In the genomic region with DNA sequence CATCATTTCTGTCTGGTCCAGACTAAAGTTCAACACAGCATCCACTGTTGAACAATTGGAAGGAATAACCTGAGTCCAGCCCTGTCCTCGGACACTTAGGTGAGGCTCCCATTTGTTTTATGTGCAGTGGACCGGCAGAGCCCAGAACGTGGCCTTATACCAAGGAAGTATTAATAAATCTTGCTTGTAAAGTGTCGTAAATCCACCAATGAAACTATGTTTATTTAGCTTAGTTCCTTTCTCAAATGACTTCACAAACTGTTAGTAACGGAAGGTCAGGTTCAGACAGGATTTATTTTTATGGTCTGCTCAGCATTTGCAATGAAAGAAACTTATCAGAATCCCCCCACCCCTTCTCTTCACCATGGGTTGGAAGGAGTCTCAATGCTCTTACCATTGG, we compare ENCODE assay signal across 14 cellular contexts.
DNase-seq lines count a peak whose midpoint lies in the region; ATAC-seq and TF ChIP-seq lines count a peak whose summit lies in the region.
"Had no signal": no experiment of that assay in that cellular context is flagged by ENCODE, and none has a peak within 500 bp of the region (broad histone marks: within the 10 kb centered on the region; RNA-seq: fewer than 3 reads in every experiment).

No MANE protein-coding gene starts in this region.

- H3K79me2 ChIP-seq in neural progenitor cell (ENCODE audit: low read depth) = no peaks in the 10 kb centered on the region

- no peak overlapping the region for H3K4me2 ChIP-seq in neural progenitor cell

- no peak overlapping the region for H3K9ac ChIP-seq in neural progenitor cell

- no peaks in the 10 kb centered on the region for H3K9me3 ChIP-seq in neural progenitor cell (ENCODE audit: low read depth)
- H3K9me3 ChIP-seq: Caco-2 had no signal

- CTCF ChIA-PET in activated naive CD4-positive, alpha-beta T cell treated with anti-CD3 and anti-CD28 coated beads for 36 hours (lab: Charles Lee) = no interaction called here

- no peaks in the 10 kb centered on the region for H4K20me1 ChIP-seq in neural progenitor cell (ENCODE audit: low read depth)

- peaks cover 13% of the 10 kb centered on the region for H3K4me1 Mint-ChIP-seq in activated naive CD4-positive, alpha-beta T cell treated with anti-CD3 and anti-CD28 coated beads for 36 hours (ENCODE audit: low read depth)
- H3K4me1 Mint-ChIP-seq in neural progenitor cell = peaks cover 24% of the 10 kb centered on the region

- H3K4me3 ChIP-seq in neural progenitor cell = no peak overlapping the region

- peaks cover 8% of the 10 kb centered on the region for H3F3A ChIP-seq in neural progenitor cell (ENCODE audit: low read depth)

- H3K27ac ChIP-seq in neural progenitor cell = no peak overlapping the region
- H3K27ac ChIP-seq: 22Rv1 had no signal

- no peak for TF ChIP-seq CTCF in neural progenitor cell (IDR thresholded peaks at IDR 0.05)

- peak overlapping the region; percentile 15 for H3K27ac Mint-ChIP-seq in activated naive CD4-positive, alpha-beta T cell treated with anti-CD3 and anti-CD28 coated beads for 36 hours
- peak overlapping the region; percentile 74 for H3K27ac Mint-ChIP-seq in neural progenitor cell
- H3K27ac Mint-ChIP-seq: CD14-positive monocyte; CD8-positive, alpha-beta T cell had no signal

- no peaks in the 10 kb centered on the region for H3K9me3 Mint-ChIP-seq in activated naive CD4-positive, alpha-beta T cell treated with anti-CD3 and anti-CD28 coated beads for 36 hours
- peaks cover 11% of the 10 kb centered on the region for H3K9me3 Mint-ChIP-seq in neural progenitor cell
- H3K9me3 Mint-ChIP-seq: CD8-positive, alpha-beta T cell had no signal

- no peaks in the 10 kb centered on the region for H3K36me3 ChIP-seq in neural progenitor cell

- intact Hi-C loops in activated naive CD4-positive, alpha-beta T cell treated with anti-CD3 and anti-CD28 coated beads for 36 hours (cut with micrococcal nuclease) = loop anchor here (5.0 kb wide), 1 partner anchor 566 kb away; no protein-coding TSS in a partner anchor
- intact Hi-C loops in left colon (cut with DNase I, micrococcal nuclease) = no loop called here

- no peaks in the 10 kb centered on the region for H3K27me3 ChIP-seq in neural progenitor cell

- H3K27me3 Mint-ChIP-seq in activated naive CD4-positive, alpha-beta T cell treated with anti-CD3 and anti-CD28 coated beads for 36 hours (ENCODE audit: low read depth) = peaks cover 35% of the 10 kb centered on the region
- no peaks in the 10 kb centered on the region for H3K27me3 Mint-ChIP-seq in neural progenitor cell (ENCODE audit: insufficient read depth, low read depth)

- H3K4me3 Mint-ChIP-seq in activated naive CD4-positive, alpha-beta T cell treated with anti-CD3 and anti-CD28 coated beads for 36 hours = no peak overlapping the region
- no peak overlapping the region for H3K4me3 Mint-ChIP-seq in neural progenitor cell
- H3K4me3 Mint-ChIP-seq: CD14-positive monocyte; CD8-positive, alpha-beta T cell had no signal

- peaks cover 39% of the 10 kb centered on the region for H3K4me1 ChIP-seq in neural progenitor cell
- H3K4me1 ChIP-seq: Caco-2 had no signal

- H2AFZ ChIP-seq in neural progenitor cell (replicated peaks) = no peak overlapping the region

- peak; percentile 34 for ATAC-seq in left colon
- ATAC-seq: CD8-positive, alpha-beta T cell had no signal

- no peak for DNase-seq in activated naive CD4-positive, alpha-beta T cell treated with anti-CD3 and anti-CD28 coated beads for 36 hours
- no peak for DNase-seq in activated naive CD4-positive, alpha-beta T cell (lab: John Stamatoyannopoulos, UW)
- DNase-seq in left colon (no peak), neural progenitor cell (ENCODE audit: low spot score) (no peak), cortex of kidney (lab: John Stamatoyannopoulos, UW) (no peak), retina (no peak)
- no peak for DNase-seq in effector CD4-positive, alpha-beta T cell
- DNase-seq: Caco-2; CD8-positive, alpha-beta T cell; DND-41; GDM1; HCEC 1CT had no signal

- H3K36me3 Mint-ChIP-seq in activated naive CD4-positive, alpha-beta T cell treated with anti-CD3 and anti-CD28 coated beads for 36 hours (ENCODE audit: low read depth) = no peaks in the 10 kb centered on the region
- H3K36me3 Mint-ChIP-seq in neural progenitor cell = peaks cover 2% of the 10 kb centered on the region
- H3K36me3 Mint-ChIP-seq: CD14-positive monocyte; CD8-positive, alpha-beta T cell had no signal
